8 cellular contexts compared by ENCODE assay signal in the genomic region with DNA sequence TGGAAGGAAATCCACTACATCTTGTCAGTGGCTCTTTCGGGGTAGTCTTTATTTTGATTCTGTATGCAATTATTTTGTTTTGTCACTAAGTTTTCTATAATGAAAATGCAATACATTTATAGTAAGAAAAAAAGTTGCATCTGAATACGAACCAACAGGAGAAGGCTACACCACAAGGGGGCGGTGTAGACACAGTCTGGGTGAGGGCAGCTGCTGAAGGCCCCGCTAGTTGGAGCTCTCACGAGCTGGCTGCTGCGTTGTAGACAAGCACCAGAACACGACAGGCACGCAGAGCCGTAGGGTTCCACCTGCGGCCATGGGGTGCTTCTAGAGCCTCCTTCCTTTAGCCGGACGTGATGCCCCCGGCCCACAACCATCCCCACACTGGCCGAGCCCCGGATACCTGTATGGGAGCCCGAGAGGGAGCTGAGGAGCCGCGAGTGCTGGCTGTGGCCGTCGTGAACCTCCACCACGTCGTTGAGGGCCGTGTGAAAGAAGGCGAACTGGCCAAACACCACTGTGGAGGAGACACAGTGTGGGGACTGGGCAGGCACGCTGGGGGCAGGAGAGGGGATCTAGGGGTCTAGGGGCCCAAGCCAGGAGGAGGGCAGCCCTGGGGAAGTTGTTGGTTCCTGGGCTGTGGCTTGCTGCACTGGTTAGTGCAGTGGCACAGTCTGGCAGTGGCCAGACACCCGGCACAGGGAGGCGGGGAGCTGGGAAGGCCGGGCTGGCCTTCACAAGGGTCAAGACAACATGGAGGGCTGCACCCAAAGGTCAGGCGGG.
A peak's percentile ranks its signal among the peaks of the same experiment; 100 is the strongest.
DNase-seq lines count a peak whose midpoint lies in the region; ATAC-seq and TF ChIP-seq lines count a peak whose summit lies in the region.

No MANE protein-coding gene starts in this region.

- ATAC-seq in HG02970 (IDR thresholded peaks at IDR 0.05; ENCODE audit: low FRiP score, unreplicated experiment), result peak; percentile 71
- no peak for ATAC-seq in GM19463 (IDR thresholded peaks at IDR 0.05; ENCODE audit: unreplicated experiment)

- peaks cover 8% of the 10 kb centered on the region for H3K27me3 ChIP-seq in kidney epithelial cell (ENCODE audit: control insufficient read depth, insufficient read depth, low read length)

- peak; percentile 100 for TF ChIP-seq CTCF in kidney epithelial cell (IDR thresholded peaks at IDR 0.05; ENCODE audit: insufficient read depth, low read length, poor library complexity, severe bottlenecking)

- no peaks in the 10 kb centered on the region for H3K36me3 ChIP-seq in kidney epithelial cell (ENCODE audit: control insufficient read depth, insufficient read depth, low read length)

- H3K4me3 ChIP-seq in kidney epithelial cell (ENCODE audit: low read depth, low read length), result no peak overlapping the region

- DNase-seq in DMS153 treated with DMSO at 0.1 percent for 48 hours (lab: John Stamatoyannopoulos, UW; ENCODE audit: unreplicated experiment), result peak; percentile 91
- peak; percentile 83 for DNase-seq in NCI-H345 (lab: John Stamatoyannopoulos, UW)
- DNase-seq in activated CD4-positive, CD25-positive, alpha-beta regulatory T cell treated with anti-CD3 and anti-CD28 coated beads, Interleukin-2, amount 50 U/mL, for 16 hours (ENCODE audit: low read depth, low spot score), result peak; percentile 69
- peak; percentile 64 for DNase-seq in central memory CD4-positive, alpha-beta T cell
- DNase-seq in kidney epithelial cell (ENCODE audit: low read depth), result peak; percentile 25
- peak; percentile 87 for DNase-seq in stimulated activated CD4-positive, alpha-beta T cell treated with anti-CD3 and anti-CD28 coated beads, Interleukin-1b, Interleukin-23, amount 100 ng/mL, for 48 hours

Comparison
In these comparisons a context has a peak if more than half of its experiments do, and no peak if none do; other contexts are left out.
1. DNase-seq: peak in every context shown above with its lines; median percentile 91 in DMS153 treated with DMSO at 0.1 percent for 48 hours; 87 in stimulated activated CD4-positive, alpha-beta T cell treated with anti-CD3 and anti-CD28 coated beads, Interleukin-1b, Interleukin-23, amount 100 ng/mL, for 48 hours; 83 in NCI-H345; 69 in activated CD4-positive, CD25-positive, alpha-beta regulatory T cell treated with anti-CD3 and anti-CD28 coated beads, Interleukin-2, amount 50 U/mL, for 16 hours; 64 in central memory CD4-positive, alpha-beta T cell; 25 in kidney epithelial cell.